Comparison of ENCODE assay signal across 8 cellular contexts in genomic region chr3:195087840-195088601, GRCh38.
DNase-seq lines count a peak whose midpoint lies in the region; ATAC-seq and TF ChIP-seq lines count a peak whose summit lies in the region.
"Not testable (repeated sequence)": the region's sequence is repeated elsewhere in the genome, so short reads cannot be mapped to it uniquely, and the experiment has no call there.

No MANE protein-coding gene starts in this region.

- H3K27ac Mint-ChIP-seq in CD4-positive, alpha-beta T cell = peak overlapping the region; percentile 63
- H3K27ac Mint-ChIP-seq in activated CD4-positive, alpha-beta T cell treated with anti-CD3 and anti-CD28 coated beads, Interleukin-2, amount 10 ng/mL, durations not matched to agents 7 days and 5 days; natural killer cell: not testable (repeated sequence)

- peak overlapping the region; percentile 41 for H3K4me3 ChIP-seq in brain microvascular endothelial cell (ENCODE audit: low read depth, low read length)
- peak overlapping the region; percentile 19 to 50 (median 38) for H3K4me3 ChIP-seq in esophagus squamous epithelium
- peak overlapping the region; percentile 63; the same call in 1 of the 2 replicates for H3K4me3 ChIP-seq in iPS-20b (ENCODE audit: low read length)
- peak overlapping the region in 1 of 8 donors; percentile 49 for H3K4me3 ChIP-seq in spleen

- TF ChIP-seq POLR2A in esophagus squamous epithelium (IDR thresholded peaks at IDR 0.05); spleen (IDR thresholded peaks at IDR 0.05): not testable (repeated sequence)

- H3K9me3 Mint-ChIP-seq in CD4-positive, alpha-beta T cell; activated CD4-positive, alpha-beta T cell treated with anti-CD3 and anti-CD28 coated beads, Interleukin-2, amount 10 ng/mL, durations not matched to agents 7 days and 5 days; natural killer cell: not testable (repeated sequence)

- 53% methylated on average over 6 of the region's 25 CpGs; no CpG with 5 or more reads in 1 of the 2 donors for WGBS in esophagus squamous epithelium, 2 donors
- 38 to 76% (median 64%) methylated on average over 11 to 23 of the region's 25 CpGs for WGBS in spleen, 5 donors

- POLR2A ChIA-PET in CD4-positive, alpha-beta T cell (lab: Charles Lee); activated CD4-positive, alpha-beta T cell treated with anti-CD3 and anti-CD28 coated beads, Interleukin-2, amount 10 ng/mL, durations not matched to agents 7 days and 5 days (lab: Charles Lee): not testable (repeated sequence)

- H3K27me3 Mint-ChIP-seq in CD4-positive, alpha-beta T cell; activated CD4-positive, alpha-beta T cell treated with anti-CD3 and anti-CD28 coated beads, Interleukin-2, amount 10 ng/mL, durations not matched to agents 7 days and 5 days; natural killer cell (ENCODE audit: low read depth in 2 of 2): not testable (repeated sequence)

- ATAC-seq in CD4-positive, alpha-beta T cell (ENCODE audit: poor library complexity); natural killer cell: not testable (repeated sequence)

- intact Hi-C loops in CD4-positive, alpha-beta T cell (cut with DNase I, micrococcal nuclease); esophagus squamous epithelium (cut with DNase I); natural killer cell (cut with micrococcal nuclease); spleen (cut with DNase I; ENCODE audit: low total_unique reads): not testable (repeated sequence)

- H3K27ac ChIP-seq in CD4-positive, alpha-beta T cell (ENCODE audit: low read depth, low read length); brain microvascular endothelial cell: not testable (repeated sequence)
- peak overlapping the region; percentile 10 to 70 (median 68) for H3K27ac ChIP-seq in esophagus squamous epithelium
- peak overlapping the region; percentile 56 for H3K27ac ChIP-seq in iPS-20b (ENCODE audit: low read length)
- peak overlapping the region in 1 of 8 donors; percentile 19 for H3K27ac ChIP-seq in spleen

- peak overlapping the region; percentile 73; the same call in 1 of the 2 replicates for H3K9ac ChIP-seq in iPS-20b (ENCODE audit: low read depth, low read length)

- DNase-seq in CD4-positive, alpha-beta T cell; activated CD4-positive, alpha-beta T cell treated with anti-CD3 and anti-CD28 coated beads, Interleukin-2, amount 10 ng/mL, durations not matched to agents 7 days and 5 days; brain microvascular endothelial cell; esophagus squamous epithelium (lab: John Stamatoyannopoulos, UW); natural killer cell: not testable (repeated sequence)
- DNase-seq in NCI-H1105 treated with DMSO at 0.1 percent for 48 hours (lab: John Stamatoyannopoulos, UW) (peak; percentile 32), spleen (peak; percentile 37)

- not testable (repeated sequence) for H3K9me3 ChIP-seq in CD4-positive, alpha-beta T cell (ENCODE audit: control insufficient read depth, low read length); esophagus squamous epithelium; iPS-20b (ENCODE audit: insufficient read depth, low read depth, low read length); spleen

- CTCF ChIA-PET in CD4-positive, alpha-beta T cell (lab: Charles Lee) = not testable (repeated sequence)
- CTCF ChIA-PET in activated CD4-positive, alpha-beta T cell treated with anti-CD3 and anti-CD28 coated beads, Interleukin-2, amount 10 ng/mL, durations not matched to agents 7 days and 5 days (lab: Charles Lee) = interaction anchor here (0.7 kb wide), 1 partner anchor 26 kb away, joined by 3 read pairs; no protein-coding TSS in a partner anchor

- peaks cover 10% of the 10 kb centered on the region for H3K4me1 Mint-ChIP-seq in CD4-positive, alpha-beta T cell (ENCODE audit: low read depth)
- peaks cover 12% of the 10 kb centered on the region for H3K4me1 Mint-ChIP-seq in activated CD4-positive, alpha-beta T cell treated with anti-CD3 and anti-CD28 coated beads, Interleukin-2, amount 10 ng/mL, durations not matched to agents 7 days and 5 days
- H3K4me1 Mint-ChIP-seq in natural killer cell = not testable (repeated sequence)

- H3K36me3 Mint-ChIP-seq in CD4-positive, alpha-beta T cell (ENCODE audit: low read depth); activated CD4-positive, alpha-beta T cell treated with anti-CD3 and anti-CD28 coated beads, Interleukin-2, amount 10 ng/mL, durations not matched to agents 7 days and 5 days (ENCODE audit: low read depth); natural killer cell: not testable (repeated sequence)

- not testable (repeated sequence) for TF ChIP-seq CTCF in CD4-positive, alpha-beta T cell (IDR thresholded peaks at IDR 0.05); brain microvascular endothelial cell (IDR thresholded peaks at IDR 0.05; ENCODE audit: low read depth, low read length, missing control alignments); esophagus squamous epithelium (IDR thresholded peaks at IDR 0.05); natural killer cell (IDR thresholded peaks at IDR 0.05); spleen (IDR thresholded peaks at IDR 0.05 in 8 of 11, conservative IDR thresholded peaks at IDR 0.05 in 3 of 11)

- in situ Hi-C loops in brain microvascular endothelial cell (cut with HindIII; ENCODE audit: low pct_ligation_motif_present, low sequenced_read_pairs) = not testable (repeated sequence)

- H3K36me3 ChIP-seq in brain microvascular endothelial cell (replicated peaks); esophagus squamous epithelium; iPS-20b (ENCODE audit: insufficient read depth, low read depth, low read length); spleen: not testable (repeated sequence)

- H3K4me3 Mint-ChIP-seq in CD4-positive, alpha-beta T cell = peak overlapping the region; percentile 73
- H3K4me3 Mint-ChIP-seq in activated CD4-positive, alpha-beta T cell treated with anti-CD3 and anti-CD28 coated beads, Interleukin-2, amount 10 ng/mL, durations not matched to agents 7 days and 5 days = peak overlapping the region; percentile 22
- H3K4me3 Mint-ChIP-seq in natural killer cell = peak overlapping the region; percentile 57

- H3K27me3 ChIP-seq in CD4-positive, alpha-beta T cell (ENCODE audit: control insufficient read depth, insufficient read depth, low read length); brain microvascular endothelial cell (replicated peaks); esophagus squamous epithelium; iPS-20b (ENCODE audit: insufficient read depth, low read length); spleen (replicated peaks in 1 of 7): not testable (repeated sequence)

- not testable (repeated sequence) for H3K4me1 ChIP-seq in esophagus squamous epithelium; iPS-20b (ENCODE audit: insufficient read depth, low read length)
- H3K4me1 ChIP-seq in spleen = peaks cover 0 to 22% (median 14%) of the 10 kb centered on the region in 6 donors

Comparison
In these comparisons a context has a peak if more than half of its experiments do, and no peak if none do; other contexts are left out.
1. H3K4me3 Mint-ChIP-seq: peak in every context shown above with its lines; median percentile 73 in CD4-positive, alpha-beta T cell; 57 in natural killer cell; 22 in activated CD4-positive, alpha-beta T cell treated with anti-CD3 and anti-CD28 coated beads, Interleukin-2, amount 10 ng/mL, durations not matched to agents 7 days and 5 days.